In the genomic region with DNA sequence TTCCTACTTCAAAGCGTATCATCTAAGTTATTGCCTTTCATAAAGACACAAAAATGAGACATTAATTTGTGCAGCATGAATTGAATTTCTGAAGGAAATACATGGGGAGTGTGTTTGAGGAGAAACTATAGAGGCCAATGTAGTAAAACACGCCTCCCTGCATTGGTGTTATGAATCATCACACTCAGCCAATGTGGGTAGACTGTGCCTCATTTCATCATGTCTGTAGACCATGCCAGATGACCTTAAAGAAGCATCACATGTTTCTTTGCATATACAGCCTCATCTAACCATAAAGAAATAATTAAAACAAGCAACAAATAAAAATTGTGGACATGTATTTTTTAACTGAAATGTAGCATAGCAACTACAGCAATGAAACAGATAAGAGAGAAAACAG, we compare ENCODE assay signal across 26 cellular contexts.
DNase-seq lines count a peak whose midpoint lies in the region; ATAC-seq and TF ChIP-seq lines count a peak whose summit lies in the region.
"Had no signal": no experiment of that assay in that cellular context is flagged by ENCODE, and none has a peak within 500 bp of the region (broad histone marks: within the 10 kb centered on the region; RNA-seq: fewer than 3 reads in every experiment).

No MANE protein-coding gene starts in this region.

- no peaks in the 10 kb centered on the region for H3K36me3 Mint-ChIP-seq in MCF 10A (ENCODE audit: insufficient read depth, unreplicated experiment)
- no peaks in the 10 kb centered on the region for H3K36me3 Mint-ChIP-seq in activated CD4-positive, alpha-beta memory T cell treated with anti-CD3 and anti-CD28 coated beads for 36 hours
- H3K36me3 Mint-ChIP-seq: CD8-positive, alpha-beta memory T cell had no signal

- H3K9me3 ChIP-seq in breast epithelium: no peaks in the 10 kb centered on the region
- H3K9me3 ChIP-seq: MG63 had no signal

- no TSS peak for BruUV-seq in MCF 10A (replicated peaks; lab: Mats Ljungman, UMichigan)

- peaks cover 23% of the 10 kb centered on the region for H3K4me1 Mint-ChIP-seq in MCF 10A (ENCODE audit: insufficient read depth, unreplicated experiment)
- H3K4me1 Mint-ChIP-seq in activated CD4-positive, alpha-beta memory T cell treated with anti-CD3 and anti-CD28 coated beads for 36 hours (ENCODE audit: low read depth): no peaks in the 10 kb centered on the region
- H3K4me1 Mint-ChIP-seq: CD8-positive, alpha-beta memory T cell had no signal

- H3K27ac Mint-ChIP-seq in MCF 10A (ENCODE audit: low read depth, unreplicated experiment): no peak overlapping the region
- no peak overlapping the region for H3K27ac Mint-ChIP-seq in activated CD4-positive, alpha-beta memory T cell treated with anti-CD3 and anti-CD28 coated beads for 36 hours
- H3K27ac Mint-ChIP-seq: CD8-positive, alpha-beta memory T cell had no signal

- H3K27me3 ChIP-seq in breast epithelium (no peaks in the 10 kb centered on the region), foreskin keratinocyte (no peaks in the 10 kb centered on the region)
- H3K27me3 ChIP-seq: MG63 had no signal

- intact Hi-C loops in MCF 10A (cut with micrococcal nuclease) (no loop called here), breast epithelium (cut with DNase I; ENCODE audit: low total_unique reads) (no loop called here)
- intact Hi-C loops in activated CD4-positive, alpha-beta memory T cell treated with anti-CD3 and anti-CD28 coated beads for 36 hours (cut with micrococcal nuclease): no loop called here

- DNase-seq in MCF 10A (ENCODE audit: unreplicated experiment) (peak; percentile 45), breast epithelium (ENCODE audit: low spot score in 2 of 2) (no peak), epithelial cell of prostate (ENCODE audit: low read depth, low spot score) (no peak), foreskin keratinocyte (no peak), NCI-H2029 treated with DMSO at 0.1 percent for 48 hours (lab: John Stamatoyannopoulos, UW) (no peak)
- no peak for DNase-seq in activated CD4-positive, CD25-positive, alpha-beta regulatory T cell treated with anti-CD3 and anti-CD28 coated beads, Interleukin-2, amount 50 U/mL, for 72 hours
- no peak for DNase-seq in activated CD4-positive, alpha-beta memory T cell treated with anti-CD3 and anti-CD28 coated beads for 36 hours
- DNase-seq: ACHN; AML-193; Calu3; CD8-positive, alpha-beta memory T cell; DMS153; Kasumi-1; MG63; NCI-H1048; NCI-H1417 treated with DMSO at 0.1 percent for 48 hours; NCI-H187; NCI-H2107; NCI-H510A; PC-9; RPMI8226; SHP77 treated with DMSO at 0.1 percent for 48 hours had no signal

- H3K9me3 Mint-ChIP-seq in MCF 10A (ENCODE audit: unreplicated experiment): no peaks in the 10 kb centered on the region
- peaks cover 10% of the 10 kb centered on the region for H3K9me3 Mint-ChIP-seq in activated CD4-positive, alpha-beta memory T cell treated with anti-CD3 and anti-CD28 coated beads for 36 hours

- ATAC-seq in foreskin keratinocyte (peak; percentile 34), HG03378 (IDR thresholded peaks at IDR 0.05; ENCODE audit: unreplicated experiment) (no peak)

- no peaks in the 10 kb centered on the region for H3K27me3 Mint-ChIP-seq in MCF 10A (ENCODE audit: insufficient read depth, unreplicated experiment)
- no peaks in the 10 kb centered on the region for H3K27me3 Mint-ChIP-seq in activated CD4-positive, alpha-beta memory T cell treated with anti-CD3 and anti-CD28 coated beads for 36 hours
- H3K27me3 Mint-ChIP-seq: CD8-positive, alpha-beta memory T cell had no signal

- TF ChIP-seq CTCF in MCF 10A (IDR thresholded peaks at IDR 0.05; ENCODE audit: unreplicated experiment) (no peak), breast epithelium (IDR thresholded peaks at IDR 0.05) (no peak), foreskin keratinocyte (conservative IDR thresholded peaks at IDR 0.05) (no peak)

- H3K36me3 ChIP-seq in breast epithelium: no peaks in the 10 kb centered on the region
- H3K36me3 ChIP-seq: MG63 had no signal

- no peak overlapping the region for H3K4me3 Mint-ChIP-seq in MCF 10A (ENCODE audit: unreplicated experiment)
- no peak overlapping the region for H3K4me3 Mint-ChIP-seq in activated CD4-positive, alpha-beta memory T cell treated with anti-CD3 and anti-CD28 coated beads for 36 hours
- H3K4me3 Mint-ChIP-seq: CD8-positive, alpha-beta memory T cell had no signal

- POLR2A ChIA-PET in MCF 10A (lab: Yijun Ruan, JAX): no interaction called here
- POLR2A ChIA-PET in activated CD4-positive, alpha-beta memory T cell treated with anti-CD3 and anti-CD28 coated beads for 36 hours (lab: Charles Lee): no interaction called here

- no peak overlapping the region for H3K27ac ChIP-seq in breast epithelium
- H3K27ac ChIP-seq in epithelial cell of prostate: peak overlapping the region; percentile 50
- H3K27ac ChIP-seq in foreskin keratinocyte: peak overlapping the region; percentile 31
- H3K27ac ChIP-seq: 22Rv1, C4-2B, PC-9, SK-N-MC had no signal

- CTCF ChIA-PET in MCF 10A (lab: Yijun Ruan, JAX): no interaction called here
- CTCF ChIA-PET in activated CD4-positive, alpha-beta memory T cell treated with anti-CD3 and anti-CD28 coated beads for 36 hours (lab: Charles Lee): no interaction called here

- no peaks in the 10 kb centered on the region for H3K4me1 ChIP-seq in breast epithelium
- H3K4me1 ChIP-seq in foreskin keratinocyte: peaks cover 4% of the 10 kb centered on the region

- H3K4me3 ChIP-seq in breast epithelium: no peak overlapping the region
- H3K4me3 ChIP-seq: MG63, PC-9, SK-N-MC had no signal

- no peak for TF ChIP-seq POLR2A in breast epithelium (IDR thresholded peaks at IDR 0.05)

Comparison
In these comparisons a context has a peak if more than half of its experiments do, and no peak if none do; other contexts are left out.
1. H3K27ac ChIP-seq: peak in epithelial cell of prostate (single experiment) and foreskin keratinocyte (single experiment); none in breast epithelium (0 of 2).